In genomic region chr7:1509226-1509625, GRCh38 we compare ENCODE assay signal across 1 cellular context.
TF ChIP-seq lines count a peak whose summit lies in the region.

No MANE protein-coding gene starts in this region.

TF ChIP-seq in A549, 52 proteins besides CTCF, POLR2A, EP300 and RAD21:
- no peak for TF ChIP-seq REST (IDR thresholded peaks at IDR 0.05)
- no peak for TF ChIP-seq PHF8 (IDR thresholded peaks at IDR 0.05; ENCODE audit: borderline replicate concordance, low read depth)
- TF ChIP-seq, protein P1, sequence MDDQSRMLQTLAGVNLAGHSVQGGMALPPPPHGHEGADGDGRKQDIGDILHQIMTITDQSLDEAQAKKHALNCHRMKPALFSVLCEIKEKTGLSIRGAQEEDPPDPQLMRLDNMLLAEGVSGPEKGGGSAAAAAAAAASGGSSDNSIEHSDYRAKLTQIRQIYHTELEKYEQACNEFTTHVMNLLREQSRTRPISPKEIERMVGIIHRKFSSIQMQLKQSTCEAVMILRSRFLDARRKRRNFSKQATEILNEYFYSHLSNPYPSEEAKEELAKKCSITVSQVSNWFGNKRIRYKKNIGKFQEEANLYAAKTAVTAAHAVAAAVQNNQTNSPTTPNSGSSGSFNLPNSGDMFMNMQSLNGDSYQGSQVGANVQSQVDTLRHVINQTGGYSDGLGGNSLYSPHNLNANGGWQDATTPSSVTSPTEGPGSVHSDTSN (IDR thresholded peaks at IDR 0.05): no peak
- TF ChIP-seq EHMT2 (IDR thresholded peaks at IDR 0.05; ENCODE audit: low read depth): no peak
- TF ChIP-seq KDM5A (IDR thresholded peaks at IDR 0.05): no peak
- TF ChIP-seq BHLHE40 (IDR thresholded peaks at IDR 0.05; ENCODE audit: low read depth, low read length): no peak
- TF ChIP-seq NPAS2 (CRISPR knock-in tag; IDR thresholded peaks at IDR 0.05; ENCODE audit: borderline replicate concordance): no peak
- no peak for TF ChIP-seq FOSL2 (IDR thresholded peaks at IDR 0.05)
- TF ChIP-seq FOSL2 (CRISPR knock-in tag; IDR thresholded peaks at IDR 0.05): no peak
- no peak for TF ChIP-seq RCOR1 (IDR thresholded peaks at IDR 0.05; ENCODE audit: low read depth, low read length)
- TF ChIP-seq TFCP2L1 (CRISPR knock-in tag; IDR thresholded peaks at IDR 0.05): no peak
- TF ChIP-seq, protein P2, sequence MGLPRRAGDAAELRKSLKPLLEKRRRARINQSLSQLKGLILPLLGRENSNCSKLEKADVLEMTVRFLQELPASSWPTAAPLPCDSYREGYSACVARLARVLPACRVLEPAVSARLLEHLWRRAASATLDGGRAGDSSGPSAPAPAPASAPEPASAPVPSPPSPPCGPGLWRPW (IDR thresholded peaks at IDR 0.05): no peak
- TF ChIP-seq MAZ (IDR thresholded peaks at IDR 0.05; ENCODE audit: borderline replicate concordance, low read depth, low read length): no peak
